ENCODE assay signal across 1 cellular context in the genomic region with DNA sequence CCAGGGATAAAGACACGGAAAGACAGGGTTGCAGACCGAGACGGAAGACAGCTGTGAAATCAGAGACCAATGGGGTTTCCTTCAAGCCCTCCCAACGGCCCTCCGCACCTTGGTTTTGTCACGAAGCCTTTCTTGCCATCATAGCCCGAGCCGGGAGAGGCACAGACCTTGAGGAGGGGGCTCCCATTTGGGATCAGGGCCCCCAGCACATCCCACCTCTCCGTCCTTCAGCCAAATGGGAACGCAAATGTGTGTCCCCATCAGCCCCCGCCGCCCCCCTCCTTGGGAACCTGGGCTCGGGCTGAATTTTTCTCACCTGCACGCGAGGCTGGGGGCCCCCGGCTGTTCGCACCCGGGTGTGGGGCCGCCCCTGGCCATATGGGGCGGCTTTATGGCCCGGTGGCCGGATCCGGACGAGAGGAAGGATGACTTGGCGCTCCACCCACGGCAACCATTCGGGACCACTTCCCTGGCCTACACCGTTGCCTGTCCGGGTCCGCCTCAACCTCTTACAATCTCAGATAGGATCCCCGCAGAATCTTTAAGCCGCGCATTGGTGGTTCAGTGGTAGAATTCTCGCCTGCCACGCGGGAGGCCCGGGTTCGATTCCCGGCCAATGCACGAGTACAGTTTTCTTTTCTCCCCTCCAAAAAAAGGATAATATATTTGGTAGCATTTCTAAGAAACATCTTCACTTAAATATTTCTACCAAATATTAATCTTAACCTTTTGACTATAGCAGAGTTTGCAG.
A peak's percentile ranks its signal among the peaks of the same experiment; 100 is the strongest.
TF ChIP-seq lines count a peak whose summit lies in the region.

No MANE protein-coding gene starts in this region.

TF ChIP-seq in HEK293, 187 proteins besides CTCF, POLR2A, EP300 and RAD21 (continued from another document and continues in another):
- TF ChIP-seq MYNN (tag by site-specific recombination; IDR thresholded peaks at IDR 0.05; ENCODE audit: borderline replicate concordance) (no peak), ZNF610 (tag by site-specific recombination; IDR thresholded peaks at IDR 0.05; ENCODE audit: borderline replicate concordance) (no peak), ZNF660 (tag by site-specific recombination; IDR thresholded peaks at IDR 0.05) (peak; percentile 97), GLI2 (tag by site-specific recombination; IDR thresholded peaks at IDR 0.05; ENCODE audit: borderline replicate concordance, low read depth) (no peak), ZNF747 (tag by site-specific recombination; IDR thresholded peaks at IDR 0.05) (no peak), ZNF23 (tag by site-specific recombination; IDR thresholded peaks at IDR 0.05; ENCODE audit: borderline replicate concordance) (no peak), EGR2 (tag by site-specific recombination; IDR thresholded peaks at IDR 0.05; ENCODE audit: low read depth) (0 out of 2 replicates have a peak, but pooled peaks have one; percentile 19), ZNF391 (tag by site-specific recombination; IDR thresholded peaks at IDR 0.05; ENCODE audit: borderline replicate concordance, low read depth) (0 out of 2 replicates have a peak, but pooled peaks have one; percentile 38), ZNF670 (tag by site-specific recombination; IDR thresholded peaks at IDR 0.05; ENCODE audit: low read depth) (no peak), ZNF366 (tag by site-specific recombination; conservative IDR thresholded peaks at IDR 0.05) (no peak), ZNF558 (tag by site-specific recombination; IDR thresholded peaks at IDR 0.05) (peak; percentile 18; the same call in 1 of the 2 replicates), ZNF2 (tag by site-specific recombination; IDR thresholded peaks at IDR 0.05) (no peak; the same call in 1 of the 2 replicates), ZNF792 (tag by site-specific recombination; IDR thresholded peaks at IDR 0.05) (no peak), PRDM10 (tag by site-specific recombination; IDR thresholded peaks at IDR 0.05) (no peak), ZBTB7A (tag by site-specific recombination; IDR thresholded peaks at IDR 0.05; ENCODE audit: low read depth) (no peak; the same call in 1 of the 2 replicates), ZNF658 (tag by site-specific recombination; IDR thresholded peaks at IDR 0.05) (no peak), REPIN1 (tag by site-specific recombination; IDR thresholded peaks at IDR 0.05; ENCODE audit: low read depth) (no peak), ZNF335 (tag by site-specific recombination; conservative IDR thresholded peaks at IDR 0.05) (peak; percentile 42; the same call in 1 of the 2 replicates), ZSCAN16 (tag by site-specific recombination; IDR thresholded peaks at IDR 0.05) (no peak), ZNF16 (tag by site-specific recombination; IDR thresholded peaks at IDR 0.05; ENCODE audit: low read depth) (no peak), SP2 (tag by site-specific recombination; IDR thresholded peaks at IDR 0.05) (no peak), ZNF221 (tag by site-specific recombination; IDR thresholded peaks at IDR 0.05; ENCODE audit: borderline replicate concordance) (peak; percentile 84), ZNF416 (tag by site-specific recombination; IDR thresholded peaks at IDR 0.05) (no peak), IKZF3 (tag by site-specific recombination; IDR thresholded peaks at IDR 0.05) (peak; percentile 3; the same call in 1 of the 2 replicates), PRDM4 (tag by site-specific recombination; IDR thresholded peaks at IDR 0.05) (peak; percentile 8; the same call in 1 of the 2 replicates), ZNF426 (tag by site-specific recombination; IDR thresholded peaks at IDR 0.05) (no peak), ZBTB8A (tag by site-specific recombination; IDR thresholded peaks at IDR 0.05) (peak; percentile 46), ZSCAN4 (tag by site-specific recombination; IDR thresholded peaks at IDR 0.05) (no peak), ZFP69B (tag by site-specific recombination; IDR thresholded peaks at IDR 0.05) (no peak), ZNF394 (tag by site-specific recombination; IDR thresholded peaks at IDR 0.05; ENCODE audit: borderline replicate concordance) (no peak), TRIM28 (IDR thresholded peaks at IDR 0.05; ENCODE audit: borderline replicate concordance, low read length) (no peak), ZNF174 (tag by site-specific recombination; IDR thresholded peaks at IDR 0.05) (no peak), BCL6B (tag by site-specific recombination; IDR thresholded peaks at IDR 0.05) (peak; percentile 6; the same call in 1 of the 2 replicates), ZNF654 (tag by site-specific recombination; IDR thresholded peaks at IDR 0.05; ENCODE audit: low read depth) (peak; percentile 13), KLF16 (tag by site-specific recombination; IDR thresholded peaks at IDR 0.05) (peak; percentile 75; the same call in 1 of the 2 replicates), ZNF521 (tag by site-specific recombination; IDR thresholded peaks at IDR 0.05) (no peak), MEIS1 (CRISPR knock-in tag; IDR thresholded peaks at IDR 0.05; ENCODE audit: borderline replicate concordance) (no peak), ZNF629 (tag by site-specific recombination; IDR thresholded peaks at IDR 0.05) (peak; percentile 30), TCF7L2 (IDR thresholded peaks at IDR 0.05; ENCODE audit: borderline replicate concordance, low read depth, low read length) (no peak), ZNF549 (tag by site-specific recombination; IDR thresholded peaks at IDR 0.05) (no peak), BCL11B (tag by site-specific recombination; IDR thresholded peaks at IDR 0.05; ENCODE audit: low read depth) (no peak), ZNF148 (tag by site-specific recombination; IDR thresholded peaks at IDR 0.05; ENCODE audit: borderline replicate concordance) (no peak), ZBTB21 (tag by site-specific recombination; IDR thresholded peaks at IDR 0.05) (0 out of 2 replicates have a peak, but pooled peaks have one; percentile 45), ZNF302 (tag by site-specific recombination; IDR thresholded peaks at IDR 0.05; ENCODE audit: low read depth) (no peak), GLIS1 (tag by site-specific recombination; IDR thresholded peaks at IDR 0.05) (no peak), ZSCAN23 (tag by site-specific recombination; IDR thresholded peaks at IDR 0.05) (peak; percentile 7; the same call in 1 of the 2 replicates)
- TF ChIP-seq, protein P1, sequence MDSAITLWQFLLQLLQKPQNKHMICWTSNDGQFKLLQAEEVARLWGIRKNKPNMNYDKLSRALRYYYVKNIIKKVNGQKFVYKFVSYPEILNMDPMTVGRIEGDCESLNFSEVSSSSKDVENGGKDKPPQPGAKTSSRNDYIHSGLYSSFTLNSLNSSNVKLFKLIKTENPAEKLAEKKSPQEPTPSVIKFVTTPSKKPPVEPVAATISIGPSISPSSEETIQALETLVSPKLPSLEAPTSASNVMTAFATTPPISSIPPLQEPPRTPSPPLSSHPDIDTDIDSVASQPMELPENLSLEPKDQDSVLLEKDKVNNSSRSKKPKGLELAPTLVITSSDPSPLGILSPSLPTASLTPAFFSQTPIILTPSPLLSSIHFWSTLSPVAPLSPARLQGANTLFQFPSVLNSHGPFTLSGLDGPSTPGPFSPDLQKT (IDR thresholded peaks at IDR 0.05; ENCODE audit: borderline replicate concordance, low read depth, low read length) = no peak
- TF ChIP-seq, protein P2, sequence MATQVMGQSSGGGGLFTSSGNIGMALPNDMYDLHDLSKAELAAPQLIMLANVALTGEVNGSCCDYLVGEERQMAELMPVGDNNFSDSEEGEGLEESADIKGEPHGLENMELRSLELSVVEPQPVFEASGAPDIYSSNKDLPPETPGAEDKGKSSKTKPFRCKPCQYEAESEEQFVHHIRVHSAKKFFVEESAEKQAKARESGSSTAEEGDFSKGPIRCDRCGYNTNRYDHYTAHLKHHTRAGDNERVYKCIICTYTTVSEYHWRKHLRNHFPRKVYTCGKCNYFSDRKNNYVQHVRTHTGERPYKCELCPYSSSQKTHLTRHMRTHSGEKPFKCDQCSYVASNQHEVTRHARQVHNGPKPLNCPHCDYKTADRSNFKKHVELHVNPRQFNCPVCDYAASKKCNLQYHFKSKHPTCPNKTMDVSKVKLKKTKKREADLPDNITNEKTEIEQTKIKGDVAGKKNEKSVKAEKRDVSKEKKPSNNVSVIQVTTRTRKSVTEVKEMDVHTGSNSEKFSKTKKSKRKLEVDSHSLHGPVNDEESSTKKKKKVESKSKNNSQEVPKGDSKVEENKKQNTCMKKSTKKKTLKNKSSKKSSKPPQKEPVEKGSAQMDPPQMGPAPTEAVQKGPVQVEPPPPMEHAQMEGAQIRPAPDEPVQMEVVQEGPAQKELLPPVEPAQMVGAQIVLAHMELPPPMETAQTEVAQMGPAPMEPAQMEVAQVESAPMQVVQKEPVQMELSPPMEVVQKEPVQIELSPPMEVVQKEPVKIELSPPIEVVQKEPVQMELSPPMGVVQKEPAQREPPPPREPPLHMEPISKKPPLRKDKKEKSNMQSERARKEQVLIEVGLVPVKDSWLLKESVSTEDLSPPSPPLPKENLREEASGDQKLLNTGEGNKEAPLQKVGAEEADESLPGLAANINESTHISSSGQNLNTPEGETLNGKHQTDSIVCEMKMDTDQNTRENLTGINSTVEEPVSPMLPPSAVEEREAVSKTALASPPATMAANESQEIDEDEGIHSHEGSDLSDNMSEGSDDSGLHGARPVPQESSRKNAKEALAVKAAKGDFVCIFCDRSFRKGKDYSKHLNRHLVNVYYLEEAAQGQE (tag by site-specific recombination; IDR thresholded peaks at IDR 0.05) = no peak
